7 cellular contexts compared by ENCODE assay signal in genomic region chr14:25150934-25151790, GRCh38.
DNase-seq lines count a peak whose midpoint lies in the region; ATAC-seq, FAIRE-seq and TF ChIP-seq lines count a peak whose summit lies in the region.

No MANE protein-coding gene starts in this region.

- H2AFZ ChIP-seq in endothelial cell of umbilical vein (ENCODE audit: low read depth, low read length) (no peak overlapping the region), neural cell (ENCODE audit: low read depth, low read length) (no peak overlapping the region)

- no TSS peak for BruUV-seq in Panc1 (replicated peaks; lab: Mats Ljungman, UMichigan)
- no TSS peak for BruUV-seq in endothelial cell of umbilical vein (replicated peaks; lab: Mats Ljungman, UMichigan)

- TF ChIP-seq EP300 in neural cell (conservative IDR thresholded peaks at IDR 0.05; ENCODE audit: poor library complexity, severe bottlenecking), result no peak

- no peaks in the 10 kb centered on the region for H4K20me1 ChIP-seq in endothelial cell of umbilical vein (replicated peaks; ENCODE audit: control insufficient read depth, extremely low read depth, insufficient read depth, low read length)
- H4K20me1 ChIP-seq in neural cell (ENCODE audit: insufficient read depth), result no peaks in the 10 kb centered on the region

- H3F3A ChIP-seq in neural cell (ENCODE audit: insufficient read depth, low read length, poor library complexity, severe bottlenecking), result no peaks in the 10 kb centered on the region

- H3K9me3 ChIP-seq in Panc1 (ENCODE audit: control insufficient read depth, insufficient read depth, low read depth, low read length) (no peaks in the 10 kb centered on the region), endothelial cell of umbilical vein (replicated peaks; ENCODE audit: control insufficient read depth, insufficient read depth, low read length) (no peaks in the 10 kb centered on the region), neural cell (ENCODE audit: low read length) (no peaks in the 10 kb centered on the region)

- intact Hi-C loops in Panc1 (cut with micrococcal nuclease; ENCODE audit: unreplicated experiment), result loop anchor here (5.0 kb wide), 2 partner anchors 344 to 439 kb away; no protein-coding TSS in a partner anchor
- intact Hi-C loops in endothelial cell of umbilical vein (cut with micrococcal nuclease), result loop anchor here (1.0 to 2.0 kb wide), 4 partner anchors 250 to 441 kb away; no protein-coding TSS in a partner anchor

- peak; percentile 83 for FAIRE-seq in endothelial cell of umbilical vein (lab: Jason Lieb, UNC)

- ATAC-seq in Panc1, result no peak
- no peak for ATAC-seq in HG03520 (IDR thresholded peaks at IDR 0.05; ENCODE audit: unreplicated experiment)

- POLR2A ChIA-PET in Panc1 (lab: Charles Lee) (no interaction called here), endothelial cell of umbilical vein (lab: Charles Lee) (no interaction called here)

- no peaks in the 10 kb centered on the region for H3K27me3 ChIP-seq in Panc1 (ENCODE audit: control insufficient read depth, insufficient read depth, low read length)
- H3K27me3 ChIP-seq in endothelial cell of umbilical vein (ENCODE audit: control insufficient read depth in 2 of 2, insufficient read depth in 2 of 2, low read length in 2 of 2), result no peaks in the 10 kb centered on the region
- H3K27me3 ChIP-seq in neural cell (ENCODE audit: insufficient read depth, low read depth, low read length), result no peaks in the 10 kb centered on the region

- H3K36me3 ChIP-seq in Panc1 (ENCODE audit: control insufficient read depth, insufficient read depth, low read length), result no peaks in the 10 kb centered on the region
- no peaks in the 10 kb centered on the region for H3K36me3 ChIP-seq in endothelial cell of umbilical vein (ENCODE audit: control insufficient read depth in 2 of 2, extremely low read depth in 1 of 2, insufficient read depth in 2 of 2, low read length in 2 of 2)
- H3K36me3 ChIP-seq in neural cell (ENCODE audit: insufficient read depth, low read length), result no peaks in the 10 kb centered on the region

- TF ChIP-seq CTCF in GM12872 (IDR thresholded peaks at IDR 0.05; ENCODE audit: insufficient read depth, low read depth, low read length), result peak; percentile 64; the same call in 2 of the 3 replicates
- peak; percentile 82 for TF ChIP-seq CTCF in LNCAP (IDR thresholded peaks at IDR 0.05)
- TF ChIP-seq CTCF in Panc1 (IDR thresholded peaks at IDR 0.05), result peak; percentile 66; the same call in 1 of the 2 replicates
- TF ChIP-seq CTCF in endothelial cell of umbilical vein (IDR thresholded peaks at IDR 0.05; ENCODE audit: extremely low read depth in 1 of 2, insufficient read depth in 1 of 2, low read depth in 1 of 2, low read length in 2 of 2), result peak; percentile 42 to 49
- peak; percentile 77 for TF ChIP-seq CTCF in neural cell (IDR thresholded peaks at IDR 0.05; ENCODE audit: poor library complexity, severe bottlenecking)

- H3K27ac ChIP-seq in Panc1 (ENCODE audit: low read length) (no peak overlapping the region), endothelial cell of umbilical vein (ENCODE audit: insufficient read depth, low read depth, low read length) (no peak overlapping the region), neural cell (ENCODE audit: low read length) (no peak overlapping the region)

- no peak overlapping the region for H3K4me3 ChIP-seq in Panc1 (ENCODE audit: low read depth in 2 of 2, low read length in 2 of 2)
- H3K4me3 ChIP-seq in endothelial cell of umbilical vein (replicated peaks in 1 of 3; ENCODE audit: insufficient read depth in 1 of 3, low read depth in 1 of 3, low read length in 3 of 3), result no peak overlapping the region
- no peak overlapping the region for H3K4me3 ChIP-seq in neural cell (ENCODE audit: low read length)

- dilution Hi-C loops in endothelial cell of umbilical vein (cut with MboI; ENCODE audit: extremely low pct_ligation_motif_present, low sequenced_read_pairs), result no loop called here

- TF ChIP-seq POLR2A in endothelial cell of umbilical vein (IDR thresholded peaks at IDR 0.05; ENCODE audit: low read depth, low read length), result no peak

- H3K4me2 ChIP-seq in endothelial cell of umbilical vein (ENCODE audit: insufficient read depth, low read length), result no peak overlapping the region
- H3K4me2 ChIP-seq in neural cell (ENCODE audit: low read length), result no peak overlapping the region

- no peaks in the 10 kb centered on the region for H3K4me1 ChIP-seq in Panc1 (ENCODE audit: control insufficient read depth, insufficient read depth, low read length)
- H3K4me1 ChIP-seq in endothelial cell of umbilical vein (ENCODE audit: control insufficient read depth, extremely low read depth, insufficient read depth, low read length), result no peaks in the 10 kb centered on the region

- DNase-seq in Panc1 (ENCODE audit: low read depth, low spot score) (peak; percentile 15), endothelial cell of umbilical vein (ENCODE audit: low read depth, low spot score) (peak; percentile 43), HuH-7.5 (ENCODE audit: low spot score) (no peak)

- in situ Hi-C loops in Panc1 (cut with HindIII; ENCODE audit: low pct_unique_long_range_greater_than_20kb, low sequenced_read_pairs), result no loop called here

- CTCF ChIA-PET in Panc1 (lab: Charles Lee) (no interaction called here), endothelial cell of umbilical vein (lab: Charles Lee) (interaction anchor here (1.0 to 2.6 kb wide), 9 partner anchors 9 to 441 kb away, joined by 3 to 18 read pairs (median 5); no protein-coding TSS in a partner anchor)

- no peaks in the 10 kb centered on the region for H3K9me1 ChIP-seq in endothelial cell of umbilical vein (replicated peaks; ENCODE audit: control insufficient read depth, extremely low read depth, insufficient read depth, low read length)

- H3K79me2 ChIP-seq in endothelial cell of umbilical vein (ENCODE audit: control insufficient read depth, insufficient read depth, low read length) (no peaks in the 10 kb centered on the region), neural cell (replicated peaks; ENCODE audit: insufficient read depth, low read length) (no peaks in the 10 kb centered on the region)

- no peaks in the 10 kb centered on the region for H3K9me2 ChIP-seq in neural cell (ENCODE audit: insufficient read depth, low read length)

- peak; percentile 78 for TF ChIP-seq RAD21 in neural cell (conservative IDR thresholded peaks at IDR 0.05)

- no peak overlapping the region for H3K9ac ChIP-seq in endothelial cell of umbilical vein (replicated peaks; ENCODE audit: extremely low read depth, insufficient read depth, low read length)
- H3K9ac ChIP-seq in neural cell (ENCODE audit: low read length), result no peak overlapping the region

TF ChIP-seq in endothelial cell of umbilical vein, 7 proteins besides CTCF, POLR2A, EP300 and RAD21:
- TF ChIP-seq JUN (IDR thresholded peaks at IDR 0.05; ENCODE audit: borderline replicate concordance, insufficient read depth, insufficient read length, low read depth) (no peak), EZH2 (IDR thresholded peaks at IDR 0.05; ENCODE audit: borderline replicate concordance, low read depth, low read length, severe bottlenecking) (no peak), GATA2 (IDR thresholded peaks at IDR 0.05; ENCODE audit: insufficient read depth, insufficient read length, low read depth, low read length) (no peak), POLR2AphosphoS5 (IDR thresholded peaks at IDR 0.05; ENCODE audit: insufficient read depth, low read depth, low read length) (no peak), MYC (IDR thresholded peaks at IDR 0.05; ENCODE audit: low read depth, low read length) (no peak), FOS (IDR thresholded peaks at IDR 0.05; ENCODE audit: borderline replicate concordance, insufficient read depth, low read length) (no peak), MAX (IDR thresholded peaks at IDR 0.05; ENCODE audit: insufficient read depth, insufficient read length) (no peak)
TF ChIP-seq in endothelial cell of umbilical vein: peak in this region for 0.

TF ChIP-seq in neural cell, 6 proteins besides CTCF, POLR2A, EP300 and RAD21:
- TF ChIP-seq SMC3 (conservative IDR thresholded peaks at IDR 0.05; ENCODE audit: poor library complexity), result peak; percentile 80
- no peak for TF ChIP-seq REST (IDR thresholded peaks at IDR 0.05; ENCODE audit: borderline replicate concordance)
